In the genomic region with DNA sequence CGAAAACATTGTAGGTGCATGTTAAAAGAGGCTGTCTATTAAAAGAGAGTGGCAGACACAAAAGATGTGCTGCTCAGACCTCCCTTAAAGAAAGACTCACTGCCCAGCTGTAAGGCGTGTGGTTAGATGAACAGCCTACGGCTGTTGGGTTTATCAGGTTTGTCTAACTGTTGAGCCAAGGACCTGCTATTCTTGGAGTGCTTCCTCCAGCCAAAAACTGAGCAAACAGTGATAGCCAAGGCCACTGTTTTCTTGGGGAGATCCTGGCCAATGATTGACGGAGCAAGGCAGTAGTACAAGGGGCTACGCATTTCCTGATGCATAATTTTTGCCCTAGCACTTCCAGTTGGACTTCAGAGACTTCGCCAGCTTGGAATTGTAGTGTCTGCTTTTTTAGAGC, we compare ENCODE assay signal across 14 cellular contexts. TPM values are rescaled to one million over a fixed set of nuclear protein-coding genes. Genes with fewer than 3 reads are reported as not detected.
DNase-seq lines count a peak whose midpoint lies in the region; ATAC-seq and TF ChIP-seq lines count a peak whose summit lies in the region.
"Had no signal": no experiment of that assay in that cellular context is flagged by ENCODE, and none has a peak within 500 bp of the region (broad histone marks: within the 10 kb centered on the region; RNA-seq: fewer than 3 reads in every experiment).

No MANE protein-coding gene starts in this region.

- H3K27me3 Mint-ChIP-seq in activated T-cell treated with anti-CD3 and anti-CD28 coated beads, Interleukin-2, amount 50 U/mL, for 72 hours (ENCODE audit: low read depth): no peaks in the 10 kb centered on the region
- H3K27me3 Mint-ChIP-seq in activated T-helper 17 cell treated with anti-CD3 and anti-CD28 coated beads, Interleukin-2, amount 50 U/mL, for 72 hours: no peaks in the 10 kb centered on the region
- no peaks in the 10 kb centered on the region for H3K27me3 Mint-ChIP-seq in stimulated activated naive B cell treated with anti-CD40 and anti-IgM and Interleukin-4, amounts not matched to agents 10 μg/mL and 1 μg/mL and 100 μg/mL, for 72 hours
- peaks cover 2% of the 10 kb centered on the region for H3K27me3 Mint-ChIP-seq in glutamatergic neuron (ENCODE audit: unreplicated experiment)

- no peak overlapping the region for H2AFZ ChIP-seq in SK-N-SH (ENCODE audit: low read depth)

- no peak overlapping the region for H3K27ac ChIP-seq in SK-N-SH (ENCODE audit: low read depth in 2 of 2, low read length in 1 of 2)

- peaks cover 19% of the 10 kb centered on the region for H3F3A ChIP-seq in SK-N-SH (replicated peaks; ENCODE audit: insufficient read depth)

- no peaks in the 10 kb centered on the region for H3K9me3 Mint-ChIP-seq in activated T-cell treated with anti-CD3 and anti-CD28 coated beads, Interleukin-2, amount 50 U/mL, for 72 hours
- no peaks in the 10 kb centered on the region for H3K9me3 Mint-ChIP-seq in activated T-helper 17 cell treated with anti-CD3 and anti-CD28 coated beads, Interleukin-2, amount 50 U/mL, for 72 hours
- no peaks in the 10 kb centered on the region for H3K9me3 Mint-ChIP-seq in stimulated activated naive B cell treated with anti-CD40 and anti-IgM and Interleukin-4, amounts not matched to agents 10 μg/mL and 1 μg/mL and 100 μg/mL, for 72 hours
- peaks cover 3% of the 10 kb centered on the region for H3K9me3 Mint-ChIP-seq in glutamatergic neuron (ENCODE audit: unreplicated experiment)

- H4K20me1 ChIP-seq in SK-N-SH (ENCODE audit: insufficient read depth): peaks cover 6% of the 10 kb centered on the region

- peak overlapping the region; percentile 87 for H3K27ac Mint-ChIP-seq in activated T-cell treated with anti-CD3 and anti-CD28 coated beads, Interleukin-2, amount 50 U/mL, for 72 hours
- H3K27ac Mint-ChIP-seq in activated T-helper 17 cell treated with anti-CD3 and anti-CD28 coated beads, Interleukin-2, amount 50 U/mL, for 72 hours: peak overlapping the region; percentile 99
- H3K27ac Mint-ChIP-seq in stimulated activated naive B cell treated with anti-CD40 and anti-IgM and Interleukin-4, amounts not matched to agents 10 μg/mL and 1 μg/mL and 100 μg/mL, for 72 hours: peak overlapping the region; percentile 51
- H3K27ac Mint-ChIP-seq in glutamatergic neuron (ENCODE audit: unreplicated experiment): no peak overlapping the region

- H3K4me1 ChIP-seq in SK-N-SH (ENCODE audit: control insufficient read depth in 1 of 2, insufficient read depth in 2 of 2, low read depth in 1 of 2, low read length in 1 of 2): peaks cover 11 to 18% of the 10 kb centered on the region in 2 experiments

- H3K9ac ChIP-seq in SK-N-SH: no peak overlapping the region

- no peaks in the 10 kb centered on the region for H3K9me2 ChIP-seq in SK-N-SH

- peaks cover 0 to 4% of the 10 kb centered on the region in 2 experiments for H3K36me3 ChIP-seq in SK-N-SH (replicated peaks in 1 of 2; ENCODE audit: control insufficient read depth in 1 of 2, insufficient read depth in 2 of 2, low read length in 1 of 2)

- no peaks in the 10 kb centered on the region for H3K9me3 ChIP-seq in SK-N-SH
- H3K9me3 ChIP-seq: MG63 had no signal

- no peak for TF ChIP-seq RAD21 in SK-N-SH (IDR thresholded peaks at IDR 0.05; ENCODE audit: low read length)

- no peak for DNase-seq in activated T-cell treated with anti-CD3 and anti-CD28 coated beads, Interleukin-2, amount 50 U/mL, for 72 hours
- DNase-seq in activated T-cell treated with anti-CD3 and anti-CD28 coated beads for 4 hours (no peak), inferior parietal cortex (ENCODE audit: extremely low spot score) (peak; percentile 37), SK-N-SH (no peak), RPMI8226 (no peak), glutamatergic neuron (no peak)
- no peak for DNase-seq in stimulated activated naive B cell treated with anti-CD40 and anti-IgM and Interleukin-4, amounts not matched to agents 10 μg/mL and 1 μg/mL and 100 μg/mL, for 72 hours
- DNase-seq: aorta; effector CD4-positive, alpha-beta T cell; kidney; MG63; NCI-H2107 had no signal

- no peak for TF ChIP-seq EP300 in SK-N-SH (IDR thresholded peaks at IDR 0.05; ENCODE audit: borderline replicate concordance in 1 of 2, low read depth in 1 of 2, low read length in 1 of 2)

- no peaks in the 10 kb centered on the region for H3K27me3 ChIP-seq in SK-N-SH (ENCODE audit: insufficient read depth)

- TF ChIP-seq CTCF in SK-N-SH (IDR thresholded peaks at IDR 0.05) (no peak), glutamatergic neuron (IDR thresholded peaks at IDR 0.05; ENCODE audit: partially characterized antibody, unreplicated experiment) (no peak)

- POLR2A ChIA-PET in SK-N-SH (lab: Yijun Ruan, JAX): no interaction called here

- peaks cover 39% of the 10 kb centered on the region for H3K79me2 ChIP-seq in SK-N-SH (ENCODE audit: insufficient read depth)

- H3K36me3 Mint-ChIP-seq in activated T-cell treated with anti-CD3 and anti-CD28 coated beads, Interleukin-2, amount 50 U/mL, for 72 hours (ENCODE audit: insufficient read depth in 2 of 2): peaks cover 3 to 8% of the 10 kb centered on the region in 2 donors
- peaks cover 18% of the 10 kb centered on the region for H3K36me3 Mint-ChIP-seq in activated T-helper 17 cell treated with anti-CD3 and anti-CD28 coated beads, Interleukin-2, amount 50 U/mL, for 72 hours (ENCODE audit: low read depth)
- peaks cover 13 to 21% of the 10 kb centered on the region in 2 donors for H3K36me3 Mint-ChIP-seq in stimulated activated naive B cell treated with anti-CD40 and anti-IgM and Interleukin-4, amounts not matched to agents 10 μg/mL and 1 μg/mL and 100 μg/mL, for 72 hours
- H3K36me3 Mint-ChIP-seq in glutamatergic neuron (ENCODE audit: unreplicated experiment): no peaks in the 10 kb centered on the region

- H3K4me3 Mint-ChIP-seq in activated T-cell treated with anti-CD3 and anti-CD28 coated beads, Interleukin-2, amount 50 U/mL, for 72 hours: peak overlapping the region; percentile 70 to 92
- H3K4me3 Mint-ChIP-seq in activated T-helper 17 cell treated with anti-CD3 and anti-CD28 coated beads, Interleukin-2, amount 50 U/mL, for 72 hours: peak overlapping the region; percentile 92
- H3K4me3 Mint-ChIP-seq in stimulated activated naive B cell treated with anti-CD40 and anti-IgM and Interleukin-4, amounts not matched to agents 10 μg/mL and 1 μg/mL and 100 μg/mL, for 72 hours: peak overlapping the region in 1 of 2 donors; percentile 37
- H3K4me3 Mint-ChIP-seq in glutamatergic neuron (ENCODE audit: unreplicated experiment): no peak overlapping the region

- ATAC-seq in activated T-cell treated with anti-CD3 and anti-CD28 coated beads, Interleukin-2, amount 50 U/mL, for 72 hours (replicated peaks in 1 of 2): no peak
- ATAC-seq in activated T-helper 17 cell treated with anti-CD3 and anti-CD28 coated beads, Interleukin-2, amount 50 U/mL, for 72 hours (replicated peaks): no peak
- no peak for ATAC-seq in stimulated activated naive B cell treated with anti-CD40 and anti-IgM and Interleukin-4, amounts not matched to agents 10 μg/mL and 1 μg/mL and 100 μg/mL, for 72 hours (replicated peaks)

- H3K4me1 Mint-ChIP-seq in activated T-cell treated with anti-CD3 and anti-CD28 coated beads, Interleukin-2, amount 50 U/mL, for 72 hours (ENCODE audit: low read depth): peaks cover 35% of the 10 kb centered on the region
- peaks cover 19% of the 10 kb centered on the region for H3K4me1 Mint-ChIP-seq in activated T-helper 17 cell treated with anti-CD3 and anti-CD28 coated beads, Interleukin-2, amount 50 U/mL, for 72 hours
- peaks cover 13 to 25% of the 10 kb centered on the region in 2 donors for H3K4me1 Mint-ChIP-seq in stimulated activated naive B cell treated with anti-CD40 and anti-IgM and Interleukin-4, amounts not matched to agents 10 μg/mL and 1 μg/mL and 100 μg/mL, for 72 hours
- peaks cover 11% of the 10 kb centered on the region for H3K4me1 Mint-ChIP-seq in glutamatergic neuron (ENCODE audit: low read depth, unreplicated experiment)

- 90% methylated on average over 6 of the region's 6 CpGs for WGBS in SK-N-SH (ENCODE audit: low lambda C conversion rate)

- CTCF ChIA-PET in SK-N-SH (lab: Yijun Ruan, JAX): no interaction called here

- H3K4me2 ChIP-seq in SK-N-SH: no peak overlapping the region

- H3K4me3 ChIP-seq in SK-N-SH (ENCODE audit: low read depth in 2 of 2, low read length in 1 of 2): no peak overlapping the region
- H3K4me3 ChIP-seq: MG63 had no signal

TF ChIP-seq in SK-N-SH, 30 proteins besides CTCF, POLR2A, EP300 and RAD21 (continues in another document):
- TF ChIP-seq NRF1 (IDR thresholded peaks at IDR 0.05; ENCODE audit: low read depth, low read length) (no peak), RCOR1 (IDR thresholded peaks at IDR 0.05; ENCODE audit: low read length) (no peak), TEAD4 (IDR thresholded peaks at IDR 0.05; ENCODE audit: borderline replicate concordance, insufficient read depth) (no peak), TAF1 (IDR thresholded peaks at IDR 0.05; ENCODE audit: borderline replicate concordance, low read depth, low read length) (no peak), FOSL2 (IDR thresholded peaks at IDR 0.05; ENCODE audit: borderline replicate concordance, low read depth) (no peak), MXI1 (IDR thresholded peaks at IDR 0.05; ENCODE audit: low read depth, low read length) (no peak)
- TF ChIP-seq, protein P1, sequence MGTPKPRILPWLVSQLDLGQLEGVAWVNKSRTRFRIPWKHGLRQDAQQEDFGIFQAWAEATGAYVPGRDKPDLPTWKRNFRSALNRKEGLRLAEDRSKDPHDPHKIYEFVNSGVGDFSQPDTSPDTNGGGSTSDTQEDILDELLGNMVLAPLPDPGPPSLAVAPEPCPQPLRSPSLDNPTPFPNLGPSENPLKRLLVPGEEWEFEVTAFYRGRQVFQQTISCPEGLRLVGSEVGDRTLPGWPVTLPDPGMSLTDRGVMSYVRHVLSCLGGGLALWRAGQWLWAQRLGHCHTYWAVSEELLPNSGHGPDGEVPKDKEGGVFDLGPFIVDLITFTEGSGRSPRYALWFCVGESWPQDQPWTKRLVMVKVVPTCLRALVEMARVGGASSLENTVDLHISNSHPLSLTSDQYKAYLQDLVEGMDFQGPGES (IDR thresholded peaks at IDR 0.05; ENCODE audit: low read depth, low read length): no peak

RNA-seq across cellular contexts. Expression of a gene that starts 1.4 kb away (rescaled TPM):
- 10 to 100 TPM; 51.4 to 59.7 TPM for total RNA-seq in activated T-cell treated with anti-CD3 and anti-CD28 coated beads, Interleukin-2, amount 50 U/mL, for 72 hours
- 10 to 100 TPM; 19.9 to 28.3 TPM for total RNA-seq in activated T-helper 17 cell treated with anti-CD3 and anti-CD28 coated beads, Interleukin-2, amount 50 U/mL, for 72 hours
- polyA plus RNA-seq in SK-N-SH (2012; rRNA removed): 10.9 and 14.0 TPM in 2 replicates
- polyA plus RNA-seq in SK-N-SH (2012; cell fraction: cytosol; rRNA removed): 15.4 and 17.5 TPM in 2 replicates
- polyA plus RNA-seq in SK-N-SH (2012; cell fraction: nucleus; rRNA removed): 11.5 and 20.0 TPM in 2 replicates
- 30.7 TPM for total RNA-seq in glutamatergic neuron (ENCODE audit: unreplicated experiment)

RNA-seq across cellular contexts. Expression of a gene that starts 3.4 kb away (rescaled TPM):
- total RNA-seq in activated T-cell treated with anti-CD3 and anti-CD28 coated beads, Interleukin-2, amount 50 U/mL, for 72 hours: not detected
- total RNA-seq in activated T-helper 17 cell treated with anti-CD3 and anti-CD28 coated beads, Interleukin-2, amount 50 U/mL, for 72 hours: under 1 TPM in 1 of 2 donors, not detected in 1; 0.13 TPM
- polyA plus RNA-seq in SK-N-SH (2012; rRNA removed): not detected in 2 replicates
- not detected in 2 replicates for polyA plus RNA-seq in SK-N-SH (2012; cell fraction: cytosol; rRNA removed)
- not detected in 2 replicates for polyA plus RNA-seq in SK-N-SH (2012; cell fraction: nucleus; rRNA removed)
- not detected for total RNA-seq in glutamatergic neuron (ENCODE audit: unreplicated experiment)
- total RNA-seq: aorta, fibroblast of villous mesenchyme, kidney had no signal
- polyA plus RNA-seq: aorta had no signal
